Comparison of ENCODE assay signal across 8 cellular contexts in genomic region chr2:19902272-19902730, GRCh38. TPM values are rescaled to one million over a fixed set of nuclear protein-coding genes. Genes with fewer than 3 reads are reported as not detected.
A peak's percentile ranks its signal among the peaks of the same experiment; 100 is the strongest.
DNase-seq lines count a peak whose midpoint lies in the region; ATAC-seq and TF ChIP-seq lines count a peak whose summit lies in the region.

No MANE protein-coding gene starts in this region.

- H3K27me3 Mint-ChIP-seq in activated T-helper 2 cell treated with anti-CD3 and anti-CD28 coated beads, Interferon-gamma antibody, Interleukin-2, Interleukin-4, amounts not matched to agents 10 μg/mL and 5 μg/mL and 100 μg/mL, durations not matched to agents 14 hours and 24 hours and 36 hours (ENCODE audit: low read depth), result peaks cover 2% of the 10 kb centered on the region
- peaks cover 0 to 7% of the 10 kb centered on the region in 2 donors for H3K27me3 Mint-ChIP-seq in stimulated activated naive B cell treated with anti-CD40 and anti-IgM and Interleukin-4, amounts not matched to agents 10 μg/mL and 1 μg/mL and 100 μg/mL, for 72 hours

- H3K4me3 ChIP-seq in HEK293 (ENCODE audit: low read depth, low read length), result peak overlapping the region; percentile 93
- H3K4me3 ChIP-seq in iPS-15b (ENCODE audit: low read depth, low read length), result peak overlapping the region; percentile 98

- H3K4me1 ChIP-seq in HEK293 (ENCODE audit: control insufficient read depth, insufficient read depth, low read length) (peaks cover 15% of the 10 kb centered on the region), iPS-15b (ENCODE audit: control insufficient read depth, insufficient read depth, low read length) (peaks cover 2% of the 10 kb centered on the region)

- H3K27me3 ChIP-seq in iPS-15b (ENCODE audit: control insufficient read depth, insufficient read depth, low read length), result no peaks in the 10 kb centered on the region

- H3K9ac ChIP-seq in iPS-15b (ENCODE audit: low read depth, low read length), result peak overlapping the region; percentile 98

- H3K9me3 Mint-ChIP-seq in activated T-helper 2 cell treated with anti-CD3 and anti-CD28 coated beads, Interferon-gamma antibody, Interleukin-2, Interleukin-4, amounts not matched to agents 10 μg/mL and 5 μg/mL and 100 μg/mL, durations not matched to agents 14 hours and 24 hours and 36 hours, result peaks cover 6% of the 10 kb centered on the region
- peaks cover 0 to 6% of the 10 kb centered on the region in 2 donors for H3K9me3 Mint-ChIP-seq in stimulated activated naive B cell treated with anti-CD40 and anti-IgM and Interleukin-4, amounts not matched to agents 10 μg/mL and 1 μg/mL and 100 μg/mL, for 72 hours

- POLR2A ChIA-PET in HEK293 (lab: Yijun Ruan, JAX), result interaction anchor here (0.6 kb wide), 1 partner anchor 140 kb away, joined by 3 read pairs; no protein-coding TSS in a partner anchor

- H3K27ac Mint-ChIP-seq in activated T-helper 2 cell treated with anti-CD3 and anti-CD28 coated beads, Interferon-gamma antibody, Interleukin-2, Interleukin-4, amounts not matched to agents 10 μg/mL and 5 μg/mL and 100 μg/mL, durations not matched to agents 14 hours and 24 hours and 36 hours, result peak overlapping the region; percentile 95
- H3K27ac Mint-ChIP-seq in stimulated activated naive B cell treated with anti-CD40 and anti-IgM and Interleukin-4, amounts not matched to agents 10 μg/mL and 1 μg/mL and 100 μg/mL, for 72 hours, result peak overlapping the region; percentile 99

- peak overlapping the region; percentile 82 for H3K27ac ChIP-seq in HEK293 (ENCODE audit: extremely low read depth, low read depth, low read length)

- peaks cover 49% of the 10 kb centered on the region for H3K4me1 Mint-ChIP-seq in activated T-helper 2 cell treated with anti-CD3 and anti-CD28 coated beads, Interferon-gamma antibody, Interleukin-2, Interleukin-4, amounts not matched to agents 10 μg/mL and 5 μg/mL and 100 μg/mL, durations not matched to agents 14 hours and 24 hours and 36 hours (ENCODE audit: low read depth)
- H3K4me1 Mint-ChIP-seq in stimulated activated naive B cell treated with anti-CD40 and anti-IgM and Interleukin-4, amounts not matched to agents 10 μg/mL and 1 μg/mL and 100 μg/mL, for 72 hours, result peaks cover 15 to 37% of the 10 kb centered on the region in 2 donors

- TF ChIP-seq CTCF in HEK293 (tag by site-specific recombination; IDR thresholded peaks at IDR 0.05), result no peak

- H3K36me3 Mint-ChIP-seq in activated T-helper 2 cell treated with anti-CD3 and anti-CD28 coated beads, Interferon-gamma antibody, Interleukin-2, Interleukin-4, amounts not matched to agents 10 μg/mL and 5 μg/mL and 100 μg/mL, durations not matched to agents 14 hours and 24 hours and 36 hours (ENCODE audit: low read depth), result peaks cover 26% of the 10 kb centered on the region
- peaks cover 4 to 17% of the 10 kb centered on the region in 2 donors for H3K36me3 Mint-ChIP-seq in stimulated activated naive B cell treated with anti-CD40 and anti-IgM and Interleukin-4, amounts not matched to agents 10 μg/mL and 1 μg/mL and 100 μg/mL, for 72 hours

- H3K9me3 ChIP-seq in HEK293 (ENCODE audit: control insufficient read depth, insufficient read depth, low read depth, low read length), result no peaks in the 10 kb centered on the region
- H3K9me3 ChIP-seq in iPS-15b (ENCODE audit: control insufficient read depth, insufficient read depth, low read length), result no peaks in the 10 kb centered on the region

- peak overlapping the region; percentile 89 for H3K4me3 Mint-ChIP-seq in activated T-helper 2 cell treated with anti-CD3 and anti-CD28 coated beads, Interferon-gamma antibody, Interleukin-2, Interleukin-4, amounts not matched to agents 10 μg/mL and 5 μg/mL and 100 μg/mL, durations not matched to agents 14 hours and 24 hours and 36 hours (ENCODE audit: low read depth)
- peak overlapping the region; percentile 87 to 97 for H3K4me3 Mint-ChIP-seq in stimulated activated naive B cell treated with anti-CD40 and anti-IgM and Interleukin-4, amounts not matched to agents 10 μg/mL and 1 μg/mL and 100 μg/mL, for 72 hours

- H3K36me3 ChIP-seq in HEK293 (ENCODE audit: control insufficient read depth in 2 of 2, insufficient read depth in 1 of 2, low read length in 2 of 2) (no peaks in the 10 kb centered on the region), iPS-15b (ENCODE audit: control insufficient read depth, insufficient read depth, low read length) (no peaks in the 10 kb centered on the region)

- in situ Hi-C loops in ACHN (cut with HindIII; ENCODE audit: low pct_ligation_motif_present, low pct_unique_long_range_greater_than_20kb, low sequenced_read_pairs), result no loop called here

- ATAC-seq in stimulated activated naive B cell treated with anti-CD40 and anti-IgM and Interleukin-4, amounts not matched to agents 10 μg/mL and 1 μg/mL and 100 μg/mL, for 72 hours (replicated peaks), result no peak

- DNase-seq in ACHN (peak; percentile 37), iPS-NIHi11 (ENCODE audit: low spot score) (no peak), activated gamma-delta T cell (lab: John Stamatoyannopoulos, UW) (no peak), NCI-H1092 (lab: John Stamatoyannopoulos, UW) (no peak)
- DNase-seq in activated T-helper 2 cell treated with anti-CD3 and anti-CD28 coated beads, Interferon-gamma antibody, Interleukin-2, Interleukin-4, amounts not matched to agents 10 μg/mL and 5 μg/mL and 100 μg/mL, durations not matched to agents 14 hours and 24 hours and 36 hours (ENCODE audit: low spot score), result no peak
- DNase-seq in stimulated activated naive B cell treated with anti-CD40 and anti-IgM and Interleukin-4, amounts not matched to agents 10 μg/mL and 1 μg/mL and 100 μg/mL, for 72 hours, result no peak

- CTCF ChIA-PET in HEK293 (lab: Yijun Ruan, JAX), result interaction anchor here (0.7 kb wide), 1 partner anchor 1067 kb away, joined by 4 read pairs; no protein-coding TSS in a partner anchor

- intact Hi-C loops in activated T-helper 2 cell treated with anti-CD3 and anti-CD28 coated beads, Interferon-gamma antibody, Interleukin-2, Interleukin-4, amounts not matched to agents 10 μg/mL and 5 μg/mL and 100 μg/mL, durations not matched to agents 14 hours and 24 hours and 36 hours (cut with micrococcal nuclease), result loop anchor here (1.0 to 5.0 kb wide), 7 partner anchors 149 to 1360 kb away; partner anchors contain the start of genes HS1BP3, LAPTM4A and RDH14

TF ChIP-seq in HEK293, 187 proteins besides CTCF, POLR2A, EP300 and RAD21:
- TF ChIP-seq MZF1 (tag by site-specific recombination; IDR thresholded peaks at IDR 0.05; ENCODE audit: borderline replicate concordance) (no peak), ZNF155 (tag by site-specific recombination; IDR thresholded peaks at IDR 0.05) (no peak), ZNF366 (tag by site-specific recombination; conservative IDR thresholded peaks at IDR 0.05) (0 out of 2 replicates have a peak, but pooled peaks have one; percentile 3), ZNF335 (tag by site-specific recombination; conservative IDR thresholded peaks at IDR 0.05) (0 out of 2 replicates have a peak, but pooled peaks have one; percentile 39)

RNA-seq across cellular contexts. Expression of gene TTC32, which starts 0.5 kb away (rescaled TPM):
- 14.8 TPM in 2 replicates for total RNA-seq in activated T-helper 2 cell treated with anti-CD3 and anti-CD28 coated beads, Interferon-gamma antibody, Interleukin-2, Interleukin-4, amounts not matched to agents 10 μg/mL and 5 μg/mL and 100 μg/mL, durations not matched to agents 14 hours and 24 hours and 36 hours
